Comparison of ENCODE assay signal across 9 cellular contexts in genomic region chr6:75932067-75932466, GRCh38.
DNase-seq lines count a peak whose midpoint lies in the region; ATAC-seq and TF ChIP-seq lines count a peak whose summit lies in the region.
"Had no signal": no experiment of that assay in that cellular context is flagged by ENCODE, and none has a peak within 500 bp of the region (broad histone marks: within the 10 kb centered on the region; RNA-seq: fewer than 3 reads in every experiment).

No MANE protein-coding gene starts in this region.

- H3K27ac ChIP-seq in VCaP: no peak overlapping the region
- H3K27ac ChIP-seq: BLaER1 treated with 17β-estradiol and CSF1 and Interleukin-3, amounts not matched to agents 10 nM and 100 nM had no signal

- peak; percentile 37 for TF ChIP-seq CTCF in VCaP (conservative IDR thresholded peaks at IDR 0.05)

- in situ Hi-C loops in KBM-7 (cut with MboI; ENCODE audit: low pct_unique_long_range_greater_than_20kb, low sequenced_read_pairs): no loop called here

- ATAC-seq in GM18873 (IDR thresholded peaks at IDR 0.05; ENCODE audit: low FRiP score, unreplicated experiment): no peak

- DNase-seq in NCI-H2081 (lab: John Stamatoyannopoulos, UW): peak; percentile 38 to 50
- DNase-seq in NCI-H2081 treated with DMSO at 0.1 percent for 48 hours (lab: John Stamatoyannopoulos, UW): no peak
- DNase-seq in KBM-7: peak; percentile 47
- DNase-seq in kidney tubule cell (ENCODE audit: low spot score): peak; percentile 20
- DNase-seq in GOT3 (lab: John Stamatoyannopoulos, UW): no peak
- DNase-seq in NCI-H2227 (lab: John Stamatoyannopoulos, UW; ENCODE audit: unreplicated experiment): no peak

Comparison
In these comparisons a context has a peak if more than half of its experiments do, and no peak if none do; other contexts are left out.
1. DNase-seq: peak in NCI-H2081 (2 of 2), KBM-7 (single experiment) and kidney tubule cell (single experiment); none in NCI-H2081 treated with DMSO at 0.1 percent for 48 hours (single experiment), GOT3 (single experiment) and NCI-H2227 (single experiment).